3 cellular contexts compared by ENCODE assay signal in the genomic region with DNA sequence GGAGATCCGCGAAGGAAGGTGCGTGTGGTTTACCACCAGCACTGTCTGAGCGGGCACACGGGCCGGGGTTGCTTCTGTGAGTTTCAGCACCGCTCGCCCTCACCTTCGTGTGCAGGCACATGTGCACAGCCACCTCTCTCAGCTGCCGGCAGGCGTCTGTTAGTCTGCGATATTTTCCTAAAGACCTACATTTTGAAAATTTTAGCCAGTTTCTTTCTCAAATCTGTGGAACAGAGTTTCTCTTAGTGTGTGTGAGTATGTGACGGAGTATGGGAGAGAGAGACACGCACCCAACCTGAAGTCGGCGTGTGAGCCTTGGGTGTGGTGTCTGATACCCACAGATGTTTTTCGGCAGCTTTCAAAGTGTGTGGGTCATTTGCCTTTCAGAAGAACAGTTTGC. TPM values are rescaled to one million over a fixed set of nuclear protein-coding genes. Genes with fewer than 3 reads are reported as not detected.
"Had no signal": no experiment of that assay in that cellular context is flagged by ENCODE, and none has a peak within 500 bp of the region (broad histone marks: within the 10 kb centered on the region; RNA-seq: fewer than 3 reads in every experiment).

No MANE protein-coding gene starts in this region.

RNA-seq across cellular contexts. Expression of gene MUC20, which starts 49.5 kb away (rescaled TPM):
- total RNA-seq: dermis microvascular lymphatic vessel endothelial cell, glomerular endothelial cell had no signal
- polyA plus RNA-seq: endothelial cell of umbilical vein had no signal
